In genomic region chr1:93177991-93178390, GRCh38 we compare ENCODE assay signal across 1 cellular context.
TF ChIP-seq lines count a peak whose summit lies in the region.

No MANE protein-coding gene starts in this region.

TF ChIP-seq in GM12878, 131 proteins besides CTCF, POLR2A, EP300 and RAD21 (continued from another document):
- TF ChIP-seq, protein P1, sequence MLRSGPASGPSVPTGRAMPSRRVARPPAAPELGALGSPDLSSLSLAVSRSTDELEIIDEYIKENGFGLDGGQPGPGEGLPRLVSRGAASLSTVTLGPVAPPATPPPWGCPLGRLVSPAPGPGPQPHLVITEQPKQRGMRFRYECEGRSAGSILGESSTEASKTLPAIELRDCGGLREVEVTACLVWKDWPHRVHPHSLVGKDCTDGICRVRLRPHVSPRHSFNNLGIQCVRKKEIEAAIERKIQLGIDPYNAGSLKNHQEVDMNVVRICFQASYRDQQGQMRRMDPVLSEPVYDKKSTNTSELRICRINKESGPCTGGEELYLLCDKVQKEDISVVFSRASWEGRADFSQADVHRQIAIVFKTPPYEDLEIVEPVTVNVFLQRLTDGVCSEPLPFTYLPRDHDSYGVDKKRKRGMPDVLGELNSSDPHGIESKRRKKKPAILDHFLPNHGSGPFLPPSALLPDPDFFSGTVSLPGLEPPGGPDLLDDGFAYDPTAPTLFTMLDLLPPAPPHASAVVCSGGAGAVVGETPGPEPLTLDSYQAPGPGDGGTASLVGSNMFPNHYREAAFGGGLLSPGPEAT (IDR thresholded peaks at IDR 0.05; ENCODE audit: low read depth), result no peak
- TF ChIP-seq NR2F1 (conservative IDR thresholded peaks at IDR 0.05) (no peak), MYC (IDR thresholded peaks at IDR 0.05; ENCODE audit: insufficient read depth, insufficient read length, insufficient replicate concordance, low read length, severe bottlenecking) (no peak), SMAD5 (IDR thresholded peaks at IDR 0.05; ENCODE audit: low read depth) (no peak), BACH1 (IDR thresholded peaks at IDR 0.05; ENCODE audit: borderline replicate concordance) (no peak), BRCA1 (IDR thresholded peaks at IDR 0.05; ENCODE audit: low read depth, low read length) (no peak)
- TF ChIP-seq, protein P2, sequence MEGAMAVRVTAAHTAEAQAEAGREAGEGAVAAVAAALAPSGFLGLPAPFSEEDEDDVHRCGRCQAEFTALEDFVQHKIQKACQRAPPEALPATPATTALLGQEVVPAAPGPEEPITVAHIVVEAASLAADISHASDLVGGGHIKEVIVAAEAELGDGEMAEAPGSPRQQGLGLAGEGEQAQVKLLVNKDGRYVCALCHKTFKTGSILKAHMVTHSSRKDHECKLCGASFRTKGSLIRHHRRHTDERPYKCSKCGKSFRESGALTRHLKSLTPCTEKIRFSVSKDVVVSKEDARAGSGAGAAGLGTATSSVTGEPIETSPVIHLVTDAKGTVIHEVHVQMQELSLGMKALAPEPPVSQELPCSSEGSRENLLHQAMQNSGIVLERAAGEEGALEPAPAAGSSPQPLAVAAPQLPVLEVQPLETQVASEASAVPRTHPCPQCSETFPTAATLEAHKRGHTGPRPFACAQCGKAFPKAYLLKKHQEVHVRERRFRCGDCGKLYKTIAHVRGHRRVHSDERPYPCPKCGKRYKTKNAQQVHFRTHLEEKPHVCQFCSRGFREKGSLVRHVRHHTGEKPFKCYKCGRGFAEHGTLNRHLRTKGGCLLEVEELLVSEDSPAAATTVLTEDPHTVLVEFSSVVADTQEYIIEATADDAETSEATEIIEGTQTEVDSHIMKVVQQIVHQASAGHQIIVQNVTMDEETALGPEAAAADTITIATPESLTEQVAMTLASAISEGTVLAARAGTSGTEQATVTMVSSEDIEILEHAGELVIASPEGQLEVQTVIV (IDR thresholded peaks at IDR 0.05; ENCODE audit: borderline replicate concordance, partially characterized antibody), result no peak
